1 cellular context compared by ENCODE assay signal in the genomic region with DNA sequence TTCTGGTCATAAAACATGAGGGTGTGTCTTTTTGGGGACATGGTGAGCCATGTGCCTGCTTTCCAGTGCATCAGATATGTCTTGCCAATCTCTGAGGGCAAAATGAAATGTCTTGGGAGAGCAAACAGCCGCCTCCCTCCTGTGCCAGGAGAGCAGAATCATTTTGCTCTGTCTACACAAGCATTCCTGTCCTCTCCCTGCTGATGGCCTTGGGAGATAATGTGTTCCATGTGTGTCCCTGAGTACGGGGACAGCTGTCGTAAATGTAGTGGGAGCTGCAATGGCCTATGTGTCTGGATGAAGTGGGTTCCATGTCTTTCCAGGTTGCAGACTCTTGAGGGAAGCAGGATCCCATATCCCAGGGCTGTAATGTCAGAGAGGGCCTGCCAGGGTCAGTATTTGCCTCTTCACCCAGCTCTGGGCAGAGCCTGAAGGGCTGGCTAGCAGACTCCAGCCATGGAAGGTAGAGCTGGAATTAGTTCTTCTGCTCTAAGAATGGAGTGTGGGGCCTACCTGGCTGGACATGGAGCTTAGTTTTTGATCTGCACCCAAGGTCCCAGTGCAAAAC.
TF ChIP-seq lines count a peak whose summit lies in the region.

No MANE protein-coding gene starts in this region.

TF ChIP-seq in HepG2, 621 proteins besides CTCF, POLR2A, EP300 and RAD21:
- TF ChIP-seq STAG1 (CRISPR knock-in tag; IDR thresholded peaks at IDR 0.05) (peak; percentile 23; the same call in 1 of the 2 replicates), XRCC5 (optimal IDR thresholded peaks at IDR 0.05; ENCODE audit: low read length) (peak; percentile 14), ZNF788 (CRISPR knock-in tag; IDR thresholded peaks at IDR 0.05; ENCODE audit: borderline replicate concordance) (no peak)
TF ChIP-seq in HepG2: peak in this region for 2.
